In the genomic region with DNA sequence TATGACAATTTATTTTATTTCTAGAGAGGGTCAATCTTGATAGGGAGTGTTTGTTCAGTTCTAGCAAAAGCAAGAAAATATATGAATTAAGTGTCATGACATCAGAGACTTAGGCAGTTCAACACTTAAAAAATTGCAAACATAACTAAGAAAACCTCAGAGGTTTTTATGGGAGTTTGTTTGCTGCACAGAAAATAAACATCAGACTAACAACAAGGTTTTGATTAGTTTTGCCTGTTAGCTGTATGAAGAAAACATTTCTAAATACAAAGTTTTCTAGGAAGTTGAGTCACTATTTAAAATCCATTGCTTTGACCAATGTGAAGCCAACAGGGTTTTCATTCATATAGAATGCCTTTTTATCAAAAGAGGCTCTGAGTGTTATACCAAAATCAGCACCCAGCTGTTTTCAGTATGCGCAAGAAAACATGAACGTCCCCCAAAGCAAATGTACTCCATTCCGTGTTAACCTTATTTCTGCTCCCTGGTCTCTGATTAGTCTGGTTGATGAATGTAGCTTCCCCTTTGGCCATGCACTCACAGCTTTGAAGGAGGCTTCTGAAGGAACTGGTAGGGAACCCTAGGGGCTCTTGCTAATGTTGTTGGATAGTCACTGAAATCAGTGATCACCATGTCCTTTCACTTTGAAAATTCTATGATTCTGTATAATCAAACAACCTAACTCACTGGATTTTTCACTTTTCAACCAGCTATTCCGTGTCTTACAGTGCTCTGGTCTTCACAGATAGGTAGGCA, we compare ENCODE assay signal across 1 cellular context.
TF ChIP-seq lines count a peak whose summit lies in the region.

No MANE protein-coding gene starts in this region.

TF ChIP-seq in GM23338, 12 proteins besides CTCF, POLR2A, EP300 and RAD21 (continued from another document):
- TF ChIP-seq, protein P1, sequence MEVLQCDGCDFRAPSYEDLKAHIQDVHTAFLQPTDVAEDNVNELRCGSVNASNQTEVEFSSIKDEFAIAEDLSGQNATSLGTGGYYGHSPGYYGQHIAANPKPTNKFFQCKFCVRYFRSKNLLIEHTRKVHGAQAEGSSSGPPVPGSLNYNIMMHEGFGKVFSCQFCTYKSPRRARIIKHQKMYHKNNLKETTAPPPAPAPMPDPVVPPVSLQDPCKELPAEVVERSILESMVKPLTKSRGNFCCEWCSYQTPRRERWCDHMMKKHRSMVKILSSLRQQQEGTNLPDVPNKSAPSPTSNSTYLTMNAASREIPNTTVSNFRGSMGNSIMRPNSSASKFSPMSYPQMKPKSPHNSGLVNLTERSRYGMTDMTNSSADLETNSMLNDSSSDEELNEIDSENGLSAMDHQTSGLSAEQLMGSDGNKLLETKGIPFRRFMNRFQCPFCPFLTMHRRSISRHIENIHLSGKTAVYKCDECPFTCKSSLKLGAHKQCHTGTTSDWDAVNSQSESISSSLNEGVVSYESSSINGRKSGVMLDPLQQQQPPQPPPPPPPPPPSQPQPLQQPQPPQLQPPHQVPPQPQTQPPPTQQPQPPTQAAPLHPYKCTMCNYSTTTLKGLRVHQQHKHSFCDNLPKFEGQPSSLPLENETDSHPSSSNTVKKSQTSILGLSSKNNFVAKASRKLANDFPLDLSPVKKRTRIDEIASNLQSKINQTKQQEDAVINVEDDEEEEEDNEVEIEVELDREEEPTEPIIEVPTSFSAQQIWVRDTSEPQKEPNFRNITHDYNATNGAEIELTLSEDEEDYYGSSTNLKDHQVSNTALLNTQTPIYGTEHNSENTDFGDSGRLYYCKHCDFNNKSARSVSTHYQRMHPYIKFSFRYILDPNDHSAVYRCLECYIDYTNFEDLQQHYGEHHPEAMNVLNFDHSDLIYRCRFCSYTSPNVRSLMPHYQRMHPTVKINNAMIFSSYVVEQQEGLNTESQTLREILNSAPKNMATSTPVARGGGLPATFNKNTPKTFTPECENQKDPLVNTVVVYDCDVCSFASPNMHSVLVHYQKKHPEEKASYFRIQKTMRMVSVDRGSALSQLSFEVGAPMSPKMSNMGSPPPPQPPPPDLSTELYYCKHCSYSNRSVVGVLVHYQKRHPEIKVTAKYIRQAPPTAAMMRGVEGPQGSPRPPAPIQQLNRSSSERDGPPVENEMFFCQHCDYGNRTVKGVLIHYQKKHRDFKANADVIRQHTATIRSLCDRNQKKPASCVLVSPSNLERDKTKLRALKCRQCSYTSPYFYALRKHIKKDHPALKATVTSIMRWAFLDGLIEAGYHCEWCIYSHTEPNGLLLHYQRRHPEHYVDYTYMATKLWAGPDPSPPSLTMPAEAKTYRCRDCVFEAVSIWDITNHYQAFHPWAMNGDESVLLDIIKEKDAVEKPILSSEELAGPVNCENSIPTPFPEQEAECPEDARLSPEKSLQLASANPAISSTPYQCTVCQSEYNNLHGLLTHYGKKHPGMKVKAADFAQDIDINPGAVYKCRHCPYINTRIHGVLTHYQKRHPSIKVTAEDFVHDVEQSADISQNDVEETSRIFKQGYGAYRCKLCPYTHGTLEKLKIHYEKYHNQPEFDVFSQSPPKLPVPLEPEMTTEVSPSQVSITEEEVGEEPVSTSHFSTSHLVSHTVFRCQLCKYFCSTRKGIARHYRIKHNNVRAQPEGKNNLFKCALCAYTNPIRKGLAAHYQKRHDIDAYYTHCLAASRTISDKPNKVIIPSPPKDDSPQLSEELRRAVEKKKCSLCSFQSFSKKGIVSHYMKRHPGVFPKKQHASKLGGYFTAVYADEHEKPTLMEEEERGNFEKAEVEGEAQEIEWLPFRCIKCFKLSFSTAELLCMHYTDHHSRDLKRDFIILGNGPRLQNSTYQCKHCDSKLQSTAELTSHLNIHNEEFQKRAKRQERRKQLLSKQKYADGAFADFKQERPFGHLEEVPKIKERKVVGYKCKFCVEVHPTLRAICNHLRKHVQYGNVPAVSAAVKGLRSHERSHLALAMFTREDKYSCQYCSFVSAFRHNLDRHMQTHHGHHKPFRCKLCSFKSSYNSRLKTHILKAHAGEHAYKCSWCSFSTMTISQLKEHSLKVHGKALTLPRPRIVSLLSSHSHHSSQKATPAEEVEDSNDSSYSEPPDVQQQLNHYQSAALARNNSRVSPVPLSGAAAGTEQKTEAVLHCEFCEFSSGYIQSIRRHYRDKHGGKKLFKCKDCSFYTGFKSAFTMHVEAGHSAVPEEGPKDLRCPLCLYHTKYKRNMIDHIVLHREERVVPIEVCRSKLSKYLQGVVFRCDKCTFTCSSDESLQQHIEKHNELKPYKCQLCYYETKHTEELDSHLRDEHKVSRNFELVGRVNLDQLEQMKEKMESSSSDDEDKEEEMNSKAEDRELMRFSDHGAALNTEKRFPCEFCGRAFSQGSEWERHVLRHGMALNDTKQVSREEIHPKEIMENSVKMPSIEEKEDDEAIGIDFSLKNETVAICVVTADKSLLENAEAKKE (CRISPR knock-in tag; IDR thresholded peaks at IDR 0.05), result no peak
- TF ChIP-seq ZNF114 (CRISPR knock-in tag; IDR thresholded peaks at IDR 0.05) (no peak), NANOG (IDR thresholded peaks at IDR 0.05; ENCODE audit: borderline replicate concordance) (no peak), JUNB (IDR thresholded peaks at IDR 0.05; ENCODE audit: unreplicated experiment) (no peak), POLR2AphosphoS5 (IDR thresholded peaks at IDR 0.05; ENCODE audit: low read depth) (no peak), STAT1 (IDR thresholded peaks at IDR 0.05; ENCODE audit: unreplicated experiment) (no peak), ZNF331 (CRISPR knock-in tag; IDR thresholded peaks at IDR 0.05; ENCODE audit: low read depth) (no peak), CREB1 (CRISPR knock-in tag; IDR thresholded peaks at IDR 0.05; ENCODE audit: low read depth) (no peak), EZH2 (IDR thresholded peaks at IDR 0.05; ENCODE audit: low read depth, unreplicated experiment) (no peak), EZH2phosphoT487 (IDR thresholded peaks at IDR 0.05; ENCODE audit: unreplicated experiment) (no peak)
- TF ChIP-seq, protein P2, sequence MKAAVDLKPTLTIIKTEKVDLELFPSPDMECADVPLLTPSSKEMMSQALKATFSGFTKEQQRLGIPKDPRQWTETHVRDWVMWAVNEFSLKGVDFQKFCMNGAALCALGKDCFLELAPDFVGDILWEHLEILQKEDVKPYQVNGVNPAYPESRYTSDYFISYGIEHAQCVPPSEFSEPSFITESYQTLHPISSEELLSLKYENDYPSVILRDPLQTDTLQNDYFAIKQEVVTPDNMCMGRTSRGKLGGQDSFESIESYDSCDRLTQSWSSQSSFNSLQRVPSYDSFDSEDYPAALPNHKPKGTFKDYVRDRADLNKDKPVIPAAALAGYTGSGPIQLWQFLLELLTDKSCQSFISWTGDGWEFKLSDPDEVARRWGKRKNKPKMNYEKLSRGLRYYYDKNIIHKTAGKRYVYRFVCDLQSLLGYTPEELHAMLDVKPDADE (IDR thresholded peaks at IDR 0.05), result no peak
